In the genomic region with DNA sequence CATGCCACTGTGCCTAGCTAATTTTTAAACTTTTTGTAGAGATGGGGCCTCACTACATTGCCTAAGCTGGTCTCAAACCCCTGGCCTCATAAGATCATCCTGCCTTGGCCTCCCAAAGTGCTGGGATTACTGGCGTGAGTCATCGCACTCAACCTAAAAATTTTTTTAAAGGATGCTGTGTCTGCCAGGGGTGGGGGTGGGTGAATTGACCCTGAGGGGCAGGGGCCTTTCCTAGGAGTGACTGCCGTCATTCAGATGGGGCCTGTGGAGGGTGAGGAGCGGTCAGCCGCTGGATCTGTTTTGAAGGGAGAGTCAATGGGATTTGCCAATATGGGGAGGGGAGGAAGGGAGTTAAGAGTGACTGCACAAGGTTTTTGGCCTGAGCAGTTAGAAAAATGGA, we compare ENCODE assay signal across 28 cellular contexts.
"Had no signal": no experiment of that assay in that cellular context is flagged by ENCODE, and none has a peak within 500 bp of the region (broad histone marks: within the 10 kb centered on the region; RNA-seq: fewer than 3 reads in every experiment).

No MANE protein-coding gene starts in this region.

- H3K27ac ChIP-seq: coronary artery, foreskin keratinocyte, heart left ventricle, hepatocyte, left lung, prostate gland, right atrium auricular region, stomach, thyroid gland, vagina had no signal

- H3K36me3 Mint-ChIP-seq: naive thymus-derived CD4-positive, alpha-beta T cell had no signal

- H3K4me2 ChIP-seq: hepatocyte, smooth muscle cell had no signal

- H3K4me1 ChIP-seq: foreskin keratinocyte, vagina had no signal

- H3K36me3 ChIP-seq: esophagus muscularis mucosa, gastroesophageal sphincter, heart left ventricle, left lung, prostate gland, right atrium auricular region, stomach, thyroid gland, vagina had no signal

- H3K9me3 ChIP-seq: esophagus muscularis mucosa, gastroesophageal sphincter, heart left ventricle, left lung, prostate gland, right atrium auricular region, stomach, thyroid gland, vagina had no signal

- H3K27me3 ChIP-seq: esophagus muscularis mucosa, gastroesophageal sphincter, heart left ventricle, hepatocyte, left lung, right atrium auricular region, thyroid gland, vagina had no signal

- H3K4me1 Mint-ChIP-seq: naive thymus-derived CD4-positive, alpha-beta T cell had no signal

- DNase-seq: dermis blood vessel endothelial cell; effector memory CD4-positive, alpha-beta T cell; foreskin keratinocyte; heart left ventricle; left cardiac atrium; left lung; mesenchymal stem cell; midbrain; naive thymus-derived CD4-positive, alpha-beta T cell; stimulated activated CD4-positive, alpha-beta T cell treated with anti-CD3 and anti-CD28 coated beads, Interleukin-12 subunit alpha, Interleukin-12 subunit beta, amount 100 ng/mL, for 4 hours; stimulated activated CD4-positive, alpha-beta T cell treated with anti-CD3 and anti-CD28 coated beads, Interleukin-1b, Interleukin-23, amount 100 ng/mL, for 48 hours; stimulated activated CD4-positive, alpha-beta T cell treated with anti-CD3 and anti-CD28 coated beads, Interleukin-4, amount 100 ng/mL, for 1 hour; stimulated activated CD8-positive, alpha-beta memory T cell treated with anti-CD3 and anti-CD28 coated beads, Interleukin-4, amount 100 ng/mL, for 48 hours; stimulated activated naive CD4-positive, alpha-beta T cell treated with Interleukin-2 at 50 U/mL for 16 hours; stomach; thyroid gland; trophoblast cell had no signal

- FAIRE-seq: endothelial cell of umbilical vein had no signal

- H3K4me3 Mint-ChIP-seq: naive thymus-derived CD4-positive, alpha-beta T cell; nephron had no signal

- ATAC-seq: foreskin keratinocyte; gastroesophageal sphincter; heart left ventricle; left cardiac atrium; left lung; naive thymus-derived CD4-positive, alpha-beta T cell; sciatic nerve had no signal

- H3K4me3 ChIP-seq: coronary artery, esophagus muscularis mucosa, gastroesophageal sphincter, heart left ventricle, hepatocyte, left lung, prostate gland, right atrium auricular region, smooth muscle cell, stomach, thyroid gland, vagina had no signal

- H2AFZ ChIP-seq: hepatocyte had no signal

- H3K9me3 Mint-ChIP-seq: nephron had no signal

- H3K79me2 ChIP-seq: hepatocyte had no signal
